Comparison of ENCODE assay signal across 8 cellular contexts in the genomic region with DNA sequence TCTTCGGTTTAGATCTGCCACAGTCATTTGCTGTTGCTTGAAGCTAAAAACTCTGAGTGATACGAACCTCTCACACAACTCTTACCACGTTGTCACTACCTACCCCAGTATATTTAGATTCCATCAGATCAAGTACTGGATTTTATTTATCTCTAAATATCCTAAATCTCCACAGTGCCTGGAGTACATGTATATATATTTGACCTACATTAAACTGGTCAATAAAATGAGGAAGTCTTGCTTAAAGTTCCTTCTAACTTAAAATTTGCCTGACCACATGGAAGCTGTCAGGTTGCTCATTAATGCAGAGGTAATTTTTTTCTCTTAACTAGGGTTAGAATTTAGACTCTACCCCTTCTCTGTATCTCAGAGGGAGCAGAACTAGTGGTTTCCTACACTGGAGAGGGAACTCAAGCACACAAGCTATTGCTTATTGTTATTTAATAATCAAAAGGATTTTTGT. TPM values are rescaled to one million over a fixed set of nuclear protein-coding genes. Genes with fewer than 3 reads are reported as not detected.
DNase-seq lines count a peak whose midpoint lies in the region; ATAC-seq, FAIRE-seq and TF ChIP-seq lines count a peak whose summit lies in the region.

No MANE protein-coding gene starts in this region.

- TF ChIP-seq CTCF in astrocyte (IDR thresholded peaks at IDR 0.05; ENCODE audit: insufficient read depth, low read depth, low read length) (no peak), smooth muscle cell (IDR thresholded peaks at IDR 0.05; ENCODE audit: borderline replicate concordance, insufficient read depth, poor library complexity, severe bottlenecking) (no peak), glutamatergic neuron (IDR thresholded peaks at IDR 0.05; ENCODE audit: partially characterized antibody, unreplicated experiment) (no peak)

- H3K4me2 ChIP-seq in astrocyte (ENCODE audit: low read length) (peak overlapping the region; percentile 54), smooth muscle cell (peak overlapping the region; percentile 67)

- H3K9me3 ChIP-seq in astrocyte (ENCODE audit: insufficient read depth, low read depth, low read length) (no peaks in the 10 kb centered on the region), smooth muscle cell (replicated peaks; ENCODE audit: low read depth) (no peaks in the 10 kb centered on the region)

- H3K36me3 ChIP-seq in astrocyte (ENCODE audit: insufficient read depth, low read length) (no peaks in the 10 kb centered on the region), smooth muscle cell (ENCODE audit: low read depth) (no peaks in the 10 kb centered on the region)

- H2AFZ ChIP-seq in astrocyte (ENCODE audit: low read depth, low read length) (no peak overlapping the region), smooth muscle cell (ENCODE audit: low read depth) (no peak overlapping the region)

- H3K4me1 ChIP-seq in astrocyte (ENCODE audit: insufficient read depth, low read length) (peaks cover 37% of the 10 kb centered on the region), smooth muscle cell (ENCODE audit: low read depth) (peaks cover 19% of the 10 kb centered on the region)

- H3K27me3 Mint-ChIP-seq in astrocyte (ENCODE audit: low read depth, unreplicated experiment) (no peaks in the 10 kb centered on the region), glutamatergic neuron (ENCODE audit: unreplicated experiment) (no peaks in the 10 kb centered on the region)

- H3K79me2 ChIP-seq in astrocyte (ENCODE audit: insufficient read depth, low read length): no peaks in the 10 kb centered on the region
- H3K79me2 ChIP-seq in smooth muscle cell (ENCODE audit: low read depth): no peaks in the 10 kb centered on the region

- H3K36me3 Mint-ChIP-seq in astrocyte (ENCODE audit: low read depth, unreplicated experiment) (no peaks in the 10 kb centered on the region), glutamatergic neuron (ENCODE audit: unreplicated experiment) (no peaks in the 10 kb centered on the region)

- H3K4me3 Mint-ChIP-seq in astrocyte (ENCODE audit: unreplicated experiment) (no peak overlapping the region), glutamatergic neuron (ENCODE audit: unreplicated experiment) (no peak overlapping the region)

- H3K27ac Mint-ChIP-seq in astrocyte (ENCODE audit: unreplicated experiment) (peak overlapping the region; percentile 92), glutamatergic neuron (ENCODE audit: unreplicated experiment) (no peak overlapping the region)

- peaks cover 53% of the 10 kb centered on the region for H3K4me1 Mint-ChIP-seq in astrocyte (ENCODE audit: low read depth, unreplicated experiment)
- no peaks in the 10 kb centered on the region for H3K4me1 Mint-ChIP-seq in glutamatergic neuron (ENCODE audit: low read depth, unreplicated experiment)

- H3K27ac ChIP-seq in astrocyte (ENCODE audit: low read depth, low read length): peak overlapping the region; percentile 87
- peak overlapping the region; percentile 91 for H3K27ac ChIP-seq in smooth muscle cell (ENCODE audit: low read depth)

- ATAC-seq in HG03135 (IDR thresholded peaks at IDR 0.05; ENCODE audit: unreplicated experiment) (peak; percentile 26), GM19351 (IDR thresholded peaks at IDR 0.05; ENCODE audit: unreplicated experiment) (no peak)

- 35% methylated on average over 3 of the region's 3 CpGs for WGBS in smooth muscle cell (ENCODE audit: low lambda C conversion rate)

- H4K20me1 ChIP-seq in astrocyte (ENCODE audit: insufficient read depth, low read length): no peaks in the 10 kb centered on the region
- H4K20me1 ChIP-seq in smooth muscle cell (ENCODE audit: low read depth): no peaks in the 10 kb centered on the region

- H3K27me3 ChIP-seq in astrocyte (ENCODE audit: insufficient read depth, low read length): no peaks in the 10 kb centered on the region
- H3K27me3 ChIP-seq in smooth muscle cell (ENCODE audit: low read depth): no peaks in the 10 kb centered on the region

- DNase-seq in astrocyte (ENCODE audit: low read depth): no peak
- no peak for DNase-seq in smooth muscle cell (lab: John Stamatoyannopoulos, UW; ENCODE audit: unreplicated experiment)
- no peak for DNase-seq in activated CD4-positive, alpha-beta T cell treated with anti-CD3 and anti-CD28 coated beads, Interleukin-2, amount 50 U/mL, for 48 hours
- no peak for DNase-seq in glutamatergic neuron
- DNase-seq in GM19239 (ENCODE audit: insufficient read length, low spot score): no peak

- H3K9me3 Mint-ChIP-seq in astrocyte (ENCODE audit: unreplicated experiment) (no peaks in the 10 kb centered on the region), glutamatergic neuron (ENCODE audit: unreplicated experiment) (no peaks in the 10 kb centered on the region)

- H3K9ac ChIP-seq in astrocyte (ENCODE audit: low read length) (peak overlapping the region; percentile 68), smooth muscle cell (ENCODE audit: low read depth) (peak overlapping the region; percentile 64)

- FAIRE-seq in astrocyte (lab: Jason Lieb, UNC): no peak
- no peak for FAIRE-seq in GM19239 (lab: Jason Lieb, UNC)

- peak; percentile 71 for TF ChIP-seq POLR2A in GM19099 (IDR thresholded peaks at IDR 0.05; ENCODE audit: extremely low read depth, insufficient read length, low read depth)

- no peak overlapping the region for H3K4me3 ChIP-seq in astrocyte (ENCODE audit: insufficient read depth, low read depth, low read length)
- H3K4me3 ChIP-seq in smooth muscle cell: no peak overlapping the region

- peaks cover 29% of the 10 kb centered on the region for H3F3A ChIP-seq in smooth muscle cell (ENCODE audit: low read depth)

RNA-seq across cellular contexts. Expression of a gene that starts 3.1 kb away (rescaled TPM):
- total RNA-seq in astrocyte: 0.19 and 2.0 TPM in 2 replicates
- total RNA-seq in smooth muscle cell: 1.3 and 2.9 TPM in 2 replicates
- polyA plus RNA-seq in smooth muscle cell: 0.33 TPM in 1 of 2 replicates, not detected in the other
- 0.29 TPM for total RNA-seq in glutamatergic neuron (ENCODE audit: unreplicated experiment)
